Comparison of ENCODE assay signal across 21 cellular contexts in genomic region chr1:19725606-19726005, GRCh38.
"Had no signal": no experiment of that assay in that cellular context is flagged by ENCODE, and none has a peak within 500 bp of the region (broad histone marks: within the 10 kb centered on the region; RNA-seq: fewer than 3 reads in every experiment).

No MANE protein-coding gene starts in this region.

- H3K9me3 ChIP-seq: prostate gland had no signal

- H3K9ac ChIP-seq: neural progenitor cell had no signal

- H3K79me2 ChIP-seq: hepatocyte had no signal

- H2AFZ ChIP-seq: hepatocyte, neural progenitor cell had no signal

- H3K27me3 ChIP-seq: esophagus muscularis mucosa, foreskin keratinocyte, gastroesophageal sphincter, heart left ventricle, hepatocyte, neural progenitor cell had no signal

- H3K4me3 ChIP-seq: coronary artery, esophagus muscularis mucosa, gastroesophageal sphincter, heart left ventricle, hepatocyte, lung, neural progenitor cell, prostate gland had no signal

- DNase-seq: dermis blood vessel endothelial cell; effector memory CD4-positive, alpha-beta T cell; foreskin keratinocyte; heart left ventricle; kidney; naive thymus-derived CD4-positive, alpha-beta T cell; nucleus accumbens; right cardiac atrium; small intestine; stimulated activated CD4-positive, alpha-beta T cell treated with anti-CD3 and anti-CD28 coated beads, Interleukin-15, amount 100 ng/mL, for 24 hours; stimulated activated CD4-positive, alpha-beta T cell treated with anti-CD3 and anti-CD28 coated beads, Interleukin-2, amount 100 ng/mL, for 48 hours; stimulated activated naive B cell treated with anti-CD40 and anti-IgM and Interleukin-4, amounts not matched to agents 10 μg/mL and 1 μg/mL and 100 μg/mL, for 72 hours; trophoblast cell had no signal

- H3K27ac ChIP-seq: coronary artery, esophagus muscularis mucosa, foreskin keratinocyte, gastroesophageal sphincter, heart left ventricle, hepatocyte, neural progenitor cell, prostate gland had no signal

- H3K4me2 ChIP-seq: hepatocyte, neural progenitor cell had no signal

- H3K4me1 ChIP-seq: heart left ventricle, prostate gland had no signal

- ATAC-seq: foreskin keratinocyte; gastroesophageal sphincter; heart left ventricle; left lobe of liver; naive thymus-derived CD4-positive, alpha-beta T cell; right cardiac atrium; stimulated activated naive B cell treated with anti-CD40 and anti-IgM and Interleukin-4, amounts not matched to agents 10 μg/mL and 1 μg/mL and 100 μg/mL, for 72 hours had no signal

- H3K36me3 ChIP-seq: neural progenitor cell had no signal
